1 cellular context compared by ENCODE assay signal in genomic region chr1:203768158-203768725, GRCh38.
TF ChIP-seq lines count a peak whose summit lies in the region.

No MANE protein-coding gene starts in this region.

TF ChIP-seq in IMR-90, 13 proteins besides CTCF, POLR2A, EP300 and RAD21:
- TF ChIP-seq ELK1 (IDR thresholded peaks at IDR 0.05; ENCODE audit: borderline replicate concordance, low read depth, low read length) = no peak
- TF ChIP-seq MAZ (IDR thresholded peaks at IDR 0.05; ENCODE audit: borderline replicate concordance, low read depth, low read length) = no peak
- no peak for TF ChIP-seq RCOR1 (IDR thresholded peaks at IDR 0.05; ENCODE audit: insufficient replicate concordance, low read length)
- no peak for TF ChIP-seq BHLHE40 (IDR thresholded peaks at IDR 0.05; ENCODE audit: low read depth, low read length)
- no peak for TF ChIP-seq SMC3 (IDR thresholded peaks at IDR 0.05; ENCODE audit: low read depth, low read length)
- no peak for TF ChIP-seq RFX5 (IDR thresholded peaks at IDR 0.05; ENCODE audit: low read depth, low read length)
- TF ChIP-seq MXI1 (IDR thresholded peaks at IDR 0.05; ENCODE audit: borderline replicate concordance, low read depth, low read length) = no peak
TF ChIP-seq in IMR-90: peak in this region for 0.
